Comparison of ENCODE assay signal across 27 cellular contexts in the genomic region with DNA sequence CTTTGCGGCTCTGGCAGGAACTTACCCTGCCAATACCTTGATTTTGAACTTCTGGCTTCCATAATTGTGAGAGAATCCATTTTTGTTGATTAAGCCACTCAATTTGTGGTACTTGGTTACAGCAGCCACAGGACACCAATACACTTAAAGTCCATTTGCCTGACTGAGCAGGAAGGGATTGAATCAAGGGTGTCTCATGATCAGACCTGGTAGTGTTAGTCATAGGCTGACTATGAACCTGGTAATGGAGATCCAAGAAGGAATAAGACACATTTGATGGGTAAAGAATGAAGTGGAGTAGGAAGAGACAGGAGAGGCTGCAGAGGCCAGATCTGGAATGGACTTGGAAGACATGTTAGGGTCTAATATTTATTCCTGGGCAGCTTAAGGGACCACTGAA. TPM values are rescaled to one million over a fixed set of nuclear protein-coding genes. Genes with fewer than 3 reads are reported as not detected.
"Had no signal": no experiment of that assay in that cellular context is flagged by ENCODE, and none has a peak within 500 bp of the region (broad histone marks: within the 10 kb centered on the region; RNA-seq: fewer than 3 reads in every experiment).

No MANE protein-coding gene starts in this region.

- H3K27ac Mint-ChIP-seq: activated CD4-positive, alpha-beta memory T cell treated with anti-CD3 and anti-CD28 coated beads for 36 hours; activated naive CD4-positive, alpha-beta T cell treated with anti-CD3 and anti-CD28 coated beads, Interleukin-2, amount 50 U/mL, for 24 hours; activated T-cell treated with anti-CD3 and anti-CD28 coated beads, Interleukin-2, amount 50 U/mL, for 72 hours; brain; natural killer cell; stimulated activated naive CD8-positive, alpha-beta T cell treated with anti-CD3 and anti-CD28 coated beads, Interleukin-15, Interleukin-2, amounts not matched to agents 100 ng/mL and 50 ng/mL, for 24 hours; T-helper 1 cell treated with Interleukin-12 subunit alpha and Interleukin-12 subunit beta and Interleukin-4 antibody, amounts not matched to agents 30 μg/mL and 1 μg/mL, for 36 hours had no signal

- H3K36me3 Mint-ChIP-seq: activated CD4-positive, alpha-beta memory T cell treated with anti-CD3 and anti-CD28 coated beads for 36 hours; activated naive CD4-positive, alpha-beta T cell treated with anti-CD3 and anti-CD28 coated beads, Interleukin-2, amount 50 U/mL, for 24 hours; brain; natural killer cell had no signal

- H3K9me3 Mint-ChIP-seq: activated CD4-positive, alpha-beta memory T cell treated with anti-CD3 and anti-CD28 coated beads for 36 hours; activated naive CD4-positive, alpha-beta T cell treated with anti-CD3 and anti-CD28 coated beads, Interleukin-2, amount 50 U/mL, for 24 hours; activated T-cell treated with anti-CD3 and anti-CD28 coated beads, Interleukin-2, amount 50 U/mL, for 72 hours; natural killer cell; stimulated activated naive CD8-positive, alpha-beta T cell treated with anti-CD3 and anti-CD28 coated beads, Interleukin-15, Interleukin-2, amounts not matched to agents 100 ng/mL and 50 ng/mL, for 24 hours; T-helper 1 cell treated with Interleukin-12 subunit alpha and Interleukin-12 subunit beta and Interleukin-4 antibody, amounts not matched to agents 30 μg/mL and 1 μg/mL, for 36 hours had no signal

- H3K4me1 Mint-ChIP-seq: activated naive CD4-positive, alpha-beta T cell treated with anti-CD3 and anti-CD28 coated beads, Interleukin-2, amount 50 U/mL, for 24 hours; natural killer cell had no signal

- H3K27me3 ChIP-seq: esophagus squamous epithelium, gastroesophageal sphincter, right atrium auricular region, thyroid gland, upper lobe of right lung had no signal

- DNase-seq: activated CD4-positive, alpha-beta memory T cell treated with anti-CD3 and anti-CD28 coated beads for 36 hours; activated CD4-positive, alpha-beta T cell treated with anti-CD3 and anti-CD28 coated beads for 48 hours; activated gamma-delta T cell treated with Interleukin-2 at 50 U/mL for 16 hours; activated T-cell treated with anti-CD3 and anti-CD28 coated beads, Interleukin-2, amount 50 U/mL, for 72 hours; aorta; caudate nucleus; dermis blood vessel endothelial cell; effector memory CD4-positive, alpha-beta T cell; esophagus squamous epithelium; hypothalamus; lower lobe of right lung; natural killer cell; stimulated activated CD4-positive, alpha-beta T cell treated with anti-CD3 and anti-CD28 coated beads, Interleukin-4, amount 100 ng/mL, for 24 hours; substantia nigra; thyroid gland; upper lobe of right lung had no signal

- FAIRE-seq: endothelial cell of umbilical vein, keratinocyte had no signal

- H3K4me3 Mint-ChIP-seq: activated CD4-positive, alpha-beta memory T cell treated with anti-CD3 and anti-CD28 coated beads for 36 hours; activated naive CD4-positive, alpha-beta T cell treated with anti-CD3 and anti-CD28 coated beads, Interleukin-2, amount 50 U/mL, for 24 hours; activated T-cell treated with anti-CD3 and anti-CD28 coated beads, Interleukin-2, amount 50 U/mL, for 72 hours; brain; natural killer cell; stimulated activated naive CD8-positive, alpha-beta T cell treated with anti-CD3 and anti-CD28 coated beads, Interleukin-15, Interleukin-2, amounts not matched to agents 100 ng/mL and 50 ng/mL, for 24 hours; T-helper 1 cell treated with Interleukin-12 subunit alpha and Interleukin-12 subunit beta and Interleukin-4 antibody, amounts not matched to agents 30 μg/mL and 1 μg/mL, for 36 hours had no signal

- H3K36me3 ChIP-seq: esophagus squamous epithelium, gastroesophageal sphincter, lower lobe of right lung, prostate gland, right atrium auricular region, thyroid gland, upper lobe of right lung had no signal

- H3K27me3 Mint-ChIP-seq: brain; stimulated activated naive CD8-positive, alpha-beta T cell treated with anti-CD3 and anti-CD28 coated beads, Interleukin-15, Interleukin-2, amounts not matched to agents 100 ng/mL and 50 ng/mL, for 24 hours had no signal

- ATAC-seq: activated T-cell treated with anti-CD3 and anti-CD28 coated beads, Interleukin-2, amount 50 U/mL, for 72 hours; gastroesophageal sphincter; left lobe of liver; lower lobe of right lung; natural killer cell; upper lobe of right lung had no signal

- H3K4me3 ChIP-seq: esophagus squamous epithelium, gastroesophageal sphincter, lower lobe of right lung, prostate gland, right atrium auricular region, thyroid gland, upper lobe of right lung had no signal

RNA-seq across cellular contexts. Expression of a gene that starts 31.2 kb away (rescaled TPM):
- total RNA-seq: activated CD4-positive, alpha-beta memory T cell treated with anti-CD3 and anti-CD28 coated beads for 36 hours; activated T-cell treated with anti-CD3 and anti-CD28 coated beads, Interleukin-2, amount 50 U/mL, for 72 hours; dermis blood vessel endothelial cell; endothelial cell of umbilical vein; left lobe of liver; natural killer cell; osteocyte; prostate gland; right atrium auricular region had no signal
